ENCODE assay signal across 1 cellular context in the genomic region with DNA sequence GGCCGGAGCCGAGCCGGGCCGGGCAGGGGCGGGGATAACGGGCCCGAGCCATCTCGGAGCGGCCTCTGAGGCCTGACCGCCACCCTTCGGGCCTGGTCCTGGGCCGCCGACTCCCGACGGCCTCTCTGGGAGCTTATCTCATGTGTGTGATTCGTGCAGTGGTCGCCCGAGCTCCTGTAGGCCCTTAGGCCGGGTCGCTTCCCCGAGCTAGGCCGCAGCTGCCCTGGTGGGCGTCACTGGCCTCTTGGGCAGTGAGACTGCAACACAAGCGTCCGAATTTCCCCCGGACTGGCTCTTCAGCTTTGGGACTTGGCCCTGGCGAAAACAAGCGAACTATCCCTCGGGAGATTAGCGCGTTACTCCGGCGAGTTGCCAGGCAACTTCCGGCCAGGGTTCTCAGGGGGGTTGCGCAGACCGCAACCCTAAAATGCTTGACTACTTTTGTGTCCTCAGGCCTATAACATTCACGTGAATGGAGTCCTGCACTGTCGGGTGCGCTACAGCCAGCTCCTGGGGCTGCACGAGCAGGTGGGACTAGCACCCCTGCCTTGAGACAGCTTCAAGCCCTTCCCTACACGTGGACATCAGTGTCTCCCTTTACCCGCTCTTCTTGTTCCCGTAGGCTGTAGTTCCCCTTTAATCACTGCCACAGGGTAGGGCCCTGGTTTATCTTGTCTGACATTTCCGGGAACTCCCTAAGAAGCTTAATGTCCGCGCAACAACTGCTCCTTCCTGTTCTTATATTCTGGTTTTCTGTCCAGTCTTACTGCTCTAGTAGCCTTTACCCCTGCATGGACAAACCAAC.
TF ChIP-seq lines count a peak whose summit lies in the region.

No MANE protein-coding gene starts in this region.

TF ChIP-seq in HepG2, 621 proteins besides CTCF, POLR2A, EP300 and RAD21 (continued from another document and continues in another):
- TF ChIP-seq, protein P1, sequence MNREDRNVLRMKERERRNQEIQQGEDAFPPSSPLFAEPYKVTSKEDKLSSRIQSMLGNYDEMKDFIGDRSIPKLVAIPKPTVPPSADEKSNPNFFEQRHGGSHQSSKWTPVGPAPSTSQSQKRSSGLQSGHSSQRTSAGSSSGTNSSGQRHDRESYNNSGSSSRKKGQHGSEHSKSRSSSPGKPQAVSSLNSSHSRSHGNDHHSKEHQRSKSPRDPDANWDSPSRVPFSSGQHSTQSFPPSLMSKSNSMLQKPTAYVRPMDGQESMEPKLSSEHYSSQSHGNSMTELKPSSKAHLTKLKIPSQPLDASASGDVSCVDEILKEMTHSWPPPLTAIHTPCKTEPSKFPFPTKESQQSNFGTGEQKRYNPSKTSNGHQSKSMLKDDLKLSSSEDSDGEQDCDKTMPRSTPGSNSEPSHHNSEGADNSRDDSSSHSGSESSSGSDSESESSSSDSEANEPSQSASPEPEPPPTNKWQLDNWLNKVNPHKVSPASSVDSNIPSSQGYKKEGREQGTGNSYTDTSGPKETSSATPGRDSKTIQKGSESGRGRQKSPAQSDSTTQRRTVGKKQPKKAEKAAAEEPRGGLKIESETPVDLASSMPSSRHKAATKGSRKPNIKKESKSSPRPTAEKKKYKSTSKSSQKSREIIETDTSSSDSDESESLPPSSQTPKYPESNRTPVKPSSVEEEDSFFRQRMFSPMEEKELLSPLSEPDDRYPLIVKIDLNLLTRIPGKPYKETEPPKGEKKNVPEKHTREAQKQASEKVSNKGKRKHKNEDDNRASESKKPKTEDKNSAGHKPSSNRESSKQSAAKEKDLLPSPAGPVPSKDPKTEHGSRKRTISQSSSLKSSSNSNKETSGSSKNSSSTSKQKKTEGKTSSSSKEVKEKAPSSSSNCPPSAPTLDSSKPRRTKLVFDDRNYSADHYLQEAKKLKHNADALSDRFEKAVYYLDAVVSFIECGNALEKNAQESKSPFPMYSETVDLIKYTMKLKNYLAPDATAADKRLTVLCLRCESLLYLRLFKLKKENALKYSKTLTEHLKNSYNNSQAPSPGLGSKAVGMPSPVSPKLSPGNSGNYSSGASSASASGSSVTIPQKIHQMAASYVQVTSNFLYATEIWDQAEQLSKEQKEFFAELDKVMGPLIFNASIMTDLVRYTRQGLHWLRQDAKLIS (CRISPR knock-in tag; IDR thresholded peaks at IDR 0.05), result no peak
- TF ChIP-seq, protein P2, sequence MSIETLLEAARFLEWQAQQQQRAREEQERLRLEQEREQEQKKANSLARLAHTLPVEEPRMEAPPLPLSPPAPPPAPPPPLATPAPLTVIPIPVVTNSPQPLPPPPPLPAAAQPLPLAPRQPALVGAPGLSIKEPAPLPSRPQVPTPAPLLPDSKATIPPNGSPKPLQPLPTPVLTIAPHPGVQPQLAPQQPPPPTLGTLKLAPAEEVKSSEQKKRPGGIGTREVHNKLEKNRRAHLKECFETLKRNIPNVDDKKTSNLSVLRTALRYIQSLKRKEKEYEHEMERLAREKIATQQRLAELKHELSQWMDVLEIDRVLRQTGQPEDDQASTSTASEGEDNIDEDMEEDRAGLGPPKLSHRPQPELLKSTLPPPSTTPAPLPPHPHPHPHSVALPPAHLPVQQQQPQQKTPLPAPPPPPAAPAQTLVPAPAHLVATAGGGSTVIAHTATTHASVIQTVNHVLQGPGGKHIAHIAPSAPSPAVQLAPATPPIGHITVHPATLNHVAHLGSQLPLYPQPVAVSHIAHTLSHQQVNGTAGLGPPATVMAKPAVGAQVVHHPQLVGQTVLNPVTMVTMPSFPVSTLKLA (IDR thresholded peaks at IDR 0.05), result peak; percentile 44
- TF ChIP-seq CBX2 (IDR thresholded peaks at IDR 0.05; ENCODE audit: low read depth, low read length), result no peak
- TF ChIP-seq CBX2 (CRISPR knock-in tag; IDR thresholded peaks at IDR 0.05; ENCODE audit: low read depth), result no peak
- no peak for TF ChIP-seq PAX8 (CRISPR knock-in tag; IDR thresholded peaks at IDR 0.05; ENCODE audit: borderline replicate concordance)
- no peak for TF ChIP-seq SYNCRIP (IDR thresholded peaks at IDR 0.05; ENCODE audit: insufficient read depth, low read depth, low read length)
- TF ChIP-seq ZNF205 (CRISPR knock-in tag; IDR thresholded peaks at IDR 0.05), result no peak
- TF ChIP-seq SAP130 (CRISPR knock-in tag; IDR thresholded peaks at IDR 0.05; ENCODE audit: low read depth), result no peak
- TF ChIP-seq SCMH1 (CRISPR knock-in tag; IDR thresholded peaks at IDR 0.05; ENCODE audit: borderline replicate concordance), result no peak
- TF ChIP-seq, protein P3, sequence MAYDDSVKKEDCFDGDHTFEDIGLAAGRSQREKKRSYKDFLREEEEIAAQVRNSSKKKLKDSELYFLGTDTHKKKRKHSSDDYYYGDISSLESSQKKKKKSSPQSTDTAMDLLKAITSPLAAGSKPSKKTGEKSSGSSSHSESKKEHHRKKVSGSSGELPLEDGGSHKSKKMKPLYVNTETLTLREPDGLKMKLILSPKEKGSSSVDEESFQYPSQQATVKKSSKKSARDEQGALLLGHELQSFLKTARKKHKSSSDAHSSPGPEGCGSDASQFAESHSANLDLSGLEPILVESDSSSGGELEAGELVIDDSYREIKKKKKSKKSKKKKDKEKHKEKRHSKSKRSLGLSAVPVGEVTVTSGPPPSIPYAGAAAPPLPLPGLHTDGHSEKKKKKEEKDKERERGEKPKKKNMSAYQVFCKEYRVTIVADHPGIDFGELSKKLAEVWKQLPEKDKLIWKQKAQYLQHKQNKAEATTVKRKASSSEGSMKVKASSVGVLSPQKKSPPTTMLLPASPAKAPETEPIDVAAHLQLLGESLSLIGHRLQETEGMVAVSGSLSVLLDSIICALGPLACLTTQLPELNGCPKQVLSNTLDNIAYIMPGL (CRISPR knock-in tag; IDR thresholded peaks at IDR 0.05; ENCODE audit: borderline replicate concordance in 1 of 2, low read depth in 1 of 2), result no peak
- TF ChIP-seq SUZ12 (IDR thresholded peaks at IDR 0.05; ENCODE audit: low read depth, low read length), result no peak
- no peak for TF ChIP-seq DPF2 (CRISPR knock-in tag; IDR thresholded peaks at IDR 0.05; ENCODE audit: borderline replicate concordance, low read depth)
- TF ChIP-seq ZNF547 (CRISPR knock-in tag; IDR thresholded peaks at IDR 0.05), result peak; percentile 57; the same call in 1 of the 2 replicates
- no peak for TF ChIP-seq FLYWCH1 (CRISPR knock-in tag; IDR thresholded peaks at IDR 0.05)
- TF ChIP-seq ZNF607 (CRISPR knock-in tag; IDR thresholded peaks at IDR 0.05; ENCODE audit: borderline replicate concordance), result peak; percentile 74
- peak; percentile 14; the same call in 1 of the 2 replicates for TF ChIP-seq SALL1 (CRISPR knock-in tag; IDR thresholded peaks at IDR 0.05)
- TF ChIP-seq, protein P4, sequence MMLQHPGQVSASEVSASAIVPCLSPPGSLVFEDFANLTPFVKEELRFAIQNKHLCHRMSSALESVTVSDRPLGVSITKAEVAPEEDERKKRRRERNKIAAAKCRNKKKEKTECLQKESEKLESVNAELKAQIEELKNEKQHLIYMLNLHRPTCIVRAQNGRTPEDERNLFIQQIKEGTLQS (CRISPR knock-in tag; IDR thresholded peaks at IDR 0.05), result no peak
- peak; percentile 11; the same call in 1 of the 2 replicates for TF ChIP-seq ZNF138 (CRISPR knock-in tag; IDR thresholded peaks at IDR 0.05; ENCODE audit: low read depth)
- TF ChIP-seq, protein P5, sequence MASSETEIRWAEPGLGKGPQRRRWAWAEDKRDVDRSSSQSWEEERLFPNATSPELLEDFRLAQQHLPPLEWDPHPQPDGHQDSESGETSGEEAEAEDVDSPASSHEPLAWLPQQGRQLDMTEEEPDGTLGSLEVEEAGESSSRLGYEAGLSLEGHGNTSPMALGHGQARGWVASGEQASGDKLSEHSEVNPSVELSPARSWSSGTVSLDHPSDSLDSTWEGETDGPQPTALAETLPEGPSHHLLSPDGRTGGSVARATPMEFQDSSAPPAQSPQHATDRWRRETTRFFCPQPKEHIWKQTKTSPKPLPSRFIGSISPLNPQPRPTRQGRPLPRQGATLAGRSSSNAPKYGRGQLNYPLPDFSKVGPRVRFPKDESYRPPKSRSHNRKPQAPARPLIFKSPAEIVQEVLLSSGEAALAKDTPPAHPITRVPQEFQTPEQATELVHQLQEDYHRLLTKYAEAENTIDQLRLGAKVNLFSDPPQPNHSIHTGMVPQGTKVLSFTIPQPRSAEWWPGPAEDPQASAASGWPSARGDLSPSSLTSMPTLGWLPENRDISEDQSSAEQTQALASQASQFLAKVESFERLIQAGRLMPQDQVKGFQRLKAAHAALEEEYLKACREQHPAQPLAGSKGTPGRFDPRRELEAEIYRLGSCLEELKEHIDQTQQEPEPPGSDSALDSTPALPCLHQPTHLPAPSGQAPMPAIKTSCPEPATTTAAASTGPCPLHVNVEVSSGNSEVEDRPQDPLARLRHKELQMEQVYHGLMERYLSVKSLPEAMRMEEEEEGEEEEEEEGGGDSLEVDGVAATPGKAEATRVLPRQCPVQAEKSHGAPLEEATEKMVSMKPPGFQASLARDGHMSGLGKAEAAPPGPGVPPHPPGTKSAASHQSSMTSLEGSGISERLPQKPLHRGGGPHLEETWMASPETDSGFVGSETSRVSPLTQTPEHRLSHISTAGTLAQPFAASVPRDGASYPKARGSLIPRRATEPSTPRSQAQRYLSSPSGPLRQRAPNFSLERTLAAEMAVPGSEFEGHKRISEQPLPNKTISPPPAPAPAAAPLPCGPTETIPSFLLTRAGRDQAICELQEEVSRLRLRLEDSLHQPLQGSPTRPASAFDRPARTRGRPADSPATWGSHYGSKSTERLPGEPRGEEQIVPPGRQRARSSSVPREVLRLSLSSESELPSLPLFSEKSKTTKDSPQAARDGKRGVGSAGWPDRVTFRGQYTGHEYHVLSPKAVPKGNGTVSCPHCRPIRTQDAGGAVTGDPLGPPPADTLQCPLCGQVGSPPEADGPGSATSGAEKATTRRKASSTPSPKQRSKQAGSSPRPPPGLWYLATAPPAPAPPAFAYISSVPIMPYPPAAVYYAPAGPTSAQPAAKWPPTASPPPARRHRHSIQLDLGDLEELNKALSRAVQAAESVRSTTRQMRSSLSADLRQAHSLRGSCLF (CRISPR knock-in tag; IDR thresholded peaks at IDR 0.05; ENCODE audit: borderline replicate concordance), result no peak
- TF ChIP-seq BORCS8-MEF2B (CRISPR knock-in tag; IDR thresholded peaks at IDR 0.05), result 0 out of 2 replicates have a peak, but pooled peaks have one; percentile 32
- TF ChIP-seq ZNF329 (CRISPR knock-in tag; IDR thresholded peaks at IDR 0.05; ENCODE audit: low read depth), result peak; percentile 17
- TF ChIP-seq ARNT2 (CRISPR knock-in tag; IDR thresholded peaks at IDR 0.05; ENCODE audit: low read depth), result no peak
- TF ChIP-seq ZNF839 (CRISPR knock-in tag; IDR thresholded peaks at IDR 0.05; ENCODE audit: borderline replicate concordance), result no peak
- TF ChIP-seq, protein P6, sequence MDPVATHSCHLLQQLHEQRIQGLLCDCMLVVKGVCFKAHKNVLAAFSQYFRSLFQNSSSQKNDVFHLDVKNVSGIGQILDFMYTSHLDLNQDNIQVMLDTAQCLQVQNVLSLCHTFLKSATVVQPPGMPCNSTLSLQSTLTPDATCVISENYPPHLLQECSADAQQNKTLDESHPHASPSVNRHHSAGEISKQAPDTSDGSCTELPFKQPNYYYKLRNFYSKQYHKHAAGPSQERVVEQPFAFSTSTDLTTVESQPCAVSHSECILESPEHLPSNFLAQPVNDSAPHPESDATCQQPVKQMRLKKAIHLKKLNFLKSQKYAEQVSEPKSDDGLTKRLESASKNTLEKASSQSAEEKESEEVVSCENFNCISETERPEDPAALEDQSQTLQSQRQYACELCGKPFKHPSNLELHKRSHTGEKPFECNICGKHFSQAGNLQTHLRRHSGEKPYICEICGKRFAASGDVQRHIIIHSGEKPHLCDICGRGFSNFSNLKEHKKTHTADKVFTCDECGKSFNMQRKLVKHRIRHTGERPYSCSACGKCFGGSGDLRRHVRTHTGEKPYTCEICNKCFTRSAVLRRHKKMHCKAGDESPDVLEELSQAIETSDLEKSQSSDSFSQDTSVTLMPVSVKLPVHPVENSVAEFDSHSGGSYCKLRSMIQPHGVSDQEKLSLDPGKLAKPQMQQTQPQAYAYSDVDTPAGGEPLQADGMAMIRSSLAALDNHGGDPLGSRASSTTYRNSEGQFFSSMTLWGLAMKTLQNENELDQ (CRISPR knock-in tag; IDR thresholded peaks at IDR 0.05; ENCODE audit: borderline replicate concordance), result no peak
- TF ChIP-seq JUN (CRISPR knock-in tag; IDR thresholded peaks at IDR 0.05), result no peak
- TF ChIP-seq, protein P7, sequence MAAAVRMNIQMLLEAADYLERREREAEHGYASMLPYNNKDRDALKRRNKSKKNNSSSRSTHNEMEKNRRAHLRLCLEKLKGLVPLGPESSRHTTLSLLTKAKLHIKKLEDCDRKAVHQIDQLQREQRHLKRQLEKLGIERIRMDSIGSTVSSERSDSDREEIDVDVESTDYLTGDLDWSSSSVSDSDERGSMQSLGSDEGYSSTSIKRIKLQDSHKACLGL (CRISPR knock-in tag; IDR thresholded peaks at IDR 0.05), result no peak
- TF ChIP-seq ARNT (IDR thresholded peaks at IDR 0.05), result no peak
- TF ChIP-seq ZNF263 (CRISPR knock-in tag; IDR thresholded peaks at IDR 0.05), result no peak; the same call in 1 of the 2 replicates
- TF ChIP-seq, protein P8, sequence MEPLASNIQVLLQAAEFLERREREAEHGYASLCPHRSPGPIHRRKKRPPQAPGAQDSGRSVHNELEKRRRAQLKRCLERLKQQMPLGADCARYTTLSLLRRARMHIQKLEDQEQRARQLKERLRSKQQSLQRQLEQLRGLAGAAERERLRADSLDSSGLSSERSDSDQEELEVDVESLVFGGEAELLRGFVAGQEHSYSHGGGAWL (CRISPR knock-in tag; IDR thresholded peaks at IDR 0.05), result 0 out of 2 replicates have a peak, but pooled peaks have one; percentile 20
- TF ChIP-seq ZNF3 (CRISPR knock-in tag; IDR thresholded peaks at IDR 0.05), result no peak
- TF ChIP-seq, protein P9, sequence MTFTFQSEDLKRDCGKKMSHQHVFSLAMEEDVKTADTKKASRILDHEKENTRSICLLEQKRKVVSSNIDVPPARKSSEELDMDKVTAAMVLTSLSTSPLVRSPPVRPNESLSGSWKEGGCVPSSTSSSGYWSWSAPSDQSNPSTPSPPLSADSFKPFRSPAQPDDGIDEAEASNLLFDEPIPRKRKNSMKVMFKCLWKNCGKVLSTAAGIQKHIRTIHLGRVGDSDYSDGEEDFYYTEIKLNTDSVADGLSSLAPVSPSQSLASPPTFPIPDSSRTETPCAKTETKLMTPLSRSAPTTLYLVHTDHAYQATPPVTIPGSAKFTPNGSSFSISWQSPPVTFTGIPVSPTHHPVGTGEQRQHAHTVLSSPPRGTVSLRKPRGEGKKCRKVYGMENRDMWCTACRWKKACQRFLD (CRISPR knock-in tag; IDR thresholded peaks at IDR 0.05; ENCODE audit: borderline replicate concordance), result peak; percentile 16; the same call in 1 of the 2 replicates
- no peak for TF ChIP-seq THYN1 (CRISPR knock-in tag; IDR thresholded peaks at IDR 0.05; ENCODE audit: borderline replicate concordance, low read depth)
- TF ChIP-seq REXO4 (CRISPR knock-in tag; IDR thresholded peaks at IDR 0.05; ENCODE audit: borderline replicate concordance), result 0 out of 2 replicates have a peak, but pooled peaks have one; percentile 75
- TF ChIP-seq CREM (IDR thresholded peaks at IDR 0.05), result peak; percentile 52; the same call in 1 of the 2 replicates
- no peak for TF ChIP-seq CREM (CRISPR knock-in tag; IDR thresholded peaks at IDR 0.05)
- no peak; the same call in 1 of the 2 replicates for TF ChIP-seq RORA (CRISPR knock-in tag; IDR thresholded peaks at IDR 0.05)
- TF ChIP-seq, protein P10, sequence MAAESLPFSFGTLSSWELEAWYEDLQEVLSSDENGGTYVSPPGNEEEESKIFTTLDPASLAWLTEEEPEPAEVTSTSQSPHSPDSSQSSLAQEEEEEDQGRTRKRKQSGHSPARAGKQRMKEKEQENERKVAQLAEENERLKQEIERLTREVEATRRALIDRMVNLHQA (CRISPR knock-in tag; IDR thresholded peaks at IDR 0.05), result no peak
